8 cellular contexts compared by ENCODE assay signal in genomic region chr6:5302995-5303622, GRCh38. TPM values are rescaled to one million over a fixed set of nuclear protein-coding genes. Genes with fewer than 3 reads are reported as not detected.
A peak's percentile ranks its signal among the peaks of the same experiment; 100 is the strongest.
DNase-seq lines count a peak whose midpoint lies in the region; ATAC-seq and TF ChIP-seq lines count a peak whose summit lies in the region.

No MANE protein-coding gene starts in this region.

- peaks cover 28% of the 10 kb centered on the region for H3K4me1 Mint-ChIP-seq in activated naive CD8-positive, alpha-beta T cell treated with anti-CD3 and anti-CD28 coated beads for 36 hours
- H3K4me1 Mint-ChIP-seq in immature natural killer cell = peaks cover 21 to 22% of the 10 kb centered on the region in 2 donors

- no peaks in the 10 kb centered on the region for H3K27me3 Mint-ChIP-seq in activated naive CD8-positive, alpha-beta T cell treated with anti-CD3 and anti-CD28 coated beads for 36 hours
- peaks cover 0 to 2% (median 0%) of the 10 kb centered on the region in 3 donors for H3K27me3 Mint-ChIP-seq in immature natural killer cell (ENCODE audit: low read depth in 3 of 3)

- peak; percentile 14 for DNase-seq in AG20443 (ENCODE audit: low spot score)
- peak; percentile 81 for DNase-seq in RPMI8226
- DNase-seq in activated naive CD8-positive, alpha-beta T cell treated with anti-CD3 and anti-CD28 coated beads for 36 hours = peak; percentile 40
- DNase-seq in immature natural killer cell = peak in 2 of 3 donors; percentile 9 to 29
- DNase-seq in stimulated activated CD4-positive, alpha-beta T cell treated with anti-CD3 and anti-CD28 coated beads, TNF-alpha, amount 100 ng/mL, for 4 hours (ENCODE audit: low read depth in 3 of 3) = peak; percentile 4 to 32 (median 26)
- DNase-seq in tibial nerve (ENCODE audit: low spot score in 2 of 2) = no peak

- H3K27me3 ChIP-seq in tibial nerve = no peaks in the 10 kb centered on the region

- no peak for TF ChIP-seq EP300 in tibial nerve (IDR thresholded peaks at IDR 0.05)

- no peak for TF ChIP-seq POLR2A in tibial nerve (IDR thresholded peaks at IDR 0.05)

- H3K4me1 ChIP-seq in tibial nerve = peaks cover 0 to 5% (median 0%) of the 10 kb centered on the region in 4 donors

- peak; percentile 68 for ATAC-seq in GM18907 (IDR thresholded peaks at IDR 0.05; ENCODE audit: unreplicated experiment)
- peak; percentile 69 for ATAC-seq in HG03108 (IDR thresholded peaks at IDR 0.05; ENCODE audit: unreplicated experiment)

- no peaks in the 10 kb centered on the region for H3K36me3 ChIP-seq in tibial nerve

- H3K9me3 Mint-ChIP-seq in activated naive CD8-positive, alpha-beta T cell treated with anti-CD3 and anti-CD28 coated beads for 36 hours = no peaks in the 10 kb centered on the region
- no peaks in the 10 kb centered on the region for H3K9me3 Mint-ChIP-seq in immature natural killer cell

- H3K27ac ChIP-seq in tibial nerve = no peak overlapping the region

- H3K4me3 ChIP-seq in tibial nerve = no peak overlapping the region

- 66 to 74% methylated on average over 10 of the region's 10 CpGs for WGBS in tibial nerve, 2 donors

- peaks cover 6% of the 10 kb centered on the region for H3K36me3 Mint-ChIP-seq in activated naive CD8-positive, alpha-beta T cell treated with anti-CD3 and anti-CD28 coated beads for 36 hours
- H3K36me3 Mint-ChIP-seq in immature natural killer cell = peaks cover 0 to under 1% (median 0%) of the 10 kb centered on the region in 3 donors

- no peak overlapping the region for H3K27ac Mint-ChIP-seq in activated naive CD8-positive, alpha-beta T cell treated with anti-CD3 and anti-CD28 coated beads for 36 hours
- peak overlapping the region in 1 of 6 donors; percentile 61 for H3K27ac Mint-ChIP-seq in immature natural killer cell

- no peak overlapping the region for H3K4me3 Mint-ChIP-seq in activated naive CD8-positive, alpha-beta T cell treated with anti-CD3 and anti-CD28 coated beads for 36 hours
- H3K4me3 Mint-ChIP-seq in immature natural killer cell = peak overlapping the region in 1 of 5 donors; percentile 70

- H3K9me3 ChIP-seq in tibial nerve = no peaks in the 10 kb centered on the region

- TF ChIP-seq CTCF in tibial nerve (IDR thresholded peaks at IDR 0.05) = peak in 2 of 5 experiments; percentile 9 to 30

RNA-seq across cellular contexts. Expression of gene FARS2, which starts 41.8 kb away (rescaled TPM):
- total RNA-seq in activated naive CD8-positive, alpha-beta T cell treated with anti-CD3 and anti-CD28 coated beads for 36 hours = 10 to 100 TPM; 18.4 to 20.0 TPM
- 10 to 100 TPM; 30.5 to 41.0 (median 40.2) TPM for polyA plus RNA-seq in immature natural killer cell
- 10 to 100 TPM; 16.4 to 26.1 (median 21.4) TPM for total RNA-seq in tibial nerve

RNA-seq across cellular contexts. Expression of gene LYRM4, which starts 42.4 kb away (rescaled TPM):
- total RNA-seq in activated naive CD8-positive, alpha-beta T cell treated with anti-CD3 and anti-CD28 coated beads for 36 hours = 10 to 100 TPM; 44.3 to 45.7 TPM
- 10 to 100 TPM; 10.5 to 23.4 (median 21.9) TPM for polyA plus RNA-seq in immature natural killer cell
- total RNA-seq in tibial nerve = 10 to 100 TPM; 21.8 to 31.0 (median 27.4) TPM

Comparison
In these comparisons a context has a peak if more than half of its experiments do, and no peak if none do; other contexts are left out.
1. DNase-seq: peak in AG20443 (single experiment), RPMI8226 (single experiment), activated naive CD8-positive, alpha-beta T cell treated with anti-CD3 and anti-CD28 coated beads for 36 hours (single experiment), immature natural killer cell (2 of 3) and stimulated activated CD4-positive, alpha-beta T cell treated with anti-CD3 and anti-CD28 coated beads, TNF-alpha, amount 100 ng/mL, for 4 hours (3 of 3); none in tibial nerve (0 of 2).